29 cellular contexts compared by ENCODE assay signal in genomic region chr17:82616021-82616703, GRCh38.
"Had no signal": no experiment of that assay in that cellular context is flagged by ENCODE, and none has a peak within 500 bp of the region (broad histone marks: within the 10 kb centered on the region; RNA-seq: fewer than 3 reads in every experiment).

No MANE protein-coding gene starts in this region.

- H3K27me3 ChIP-seq: brain microvascular endothelial cell, SJSA1 had no signal

- H3K4me3 ChIP-seq: SJSA1 had no signal

- H3K4me1 ChIP-seq: SJSA1 had no signal

- H3K27ac ChIP-seq: brain microvascular endothelial cell, SJSA1, WERI-Rb-1 had no signal

- H3K9ac ChIP-seq: SK-N-SH had no signal

- H3K4me2 ChIP-seq: SK-N-SH had no signal

- H3K9me3 ChIP-seq: SJSA1, SK-N-SH had no signal

- DNase-seq: activated CD4-positive, alpha-beta memory T cell treated with anti-CD3 and anti-CD28 coated beads, Interleukin-2, amount 10 ng/mL, durations not matched to agents 7 days and 5 days; activated CD4-positive, alpha-beta T cell treated with anti-CD3 and anti-CD28 coated beads for 1 hour; activated CD4-positive, alpha-beta T cell treated with anti-CD3 and anti-CD28 coated beads for 48 hours; activated CD4-positive, CD25-positive, alpha-beta regulatory T cell; activated CD8-positive, alpha-beta memory T cell treated with anti-CD3 and anti-CD28 coated beads for 24 hours; activated CD8-positive, alpha-beta memory T cell treated with anti-CD3 and anti-CD28 coated beads, Interleukin-2, amount 10 ng/mL, durations not matched to agents 7 days and 5 days; activated CD8-positive, alpha-beta memory T cell treated with anti-CD3 and anti-CD28 coated beads, Interleukin-2, amount 50 U/mL, for 48 hours; activated effector memory CD4-positive, alpha-beta T cell treated with Interleukin-2 at 50 U/mL for 16 hours; activated naive CD4-positive, alpha-beta T cell treated with anti-CD3 and anti-CD28 coated beads, Interleukin-2, amount 10 ng/mL, durations not matched to agents 7 days and 5 days; activated naive CD8-positive, alpha-beta T cell treated with anti-CD3 and anti-CD28 coated beads, Interleukin-2, amount 50 U/mL, for 24 hours; activated T-cell treated with anti-CD3 and anti-CD28 coated beads, Interleukin-2, amount 50 U/mL, for 48 hours; anterior cingulate cortex; brain microvascular endothelial cell; Karpas-422; NCI-H1105; NCI-H1417 treated with DMSO at 0.1 percent for 48 hours; NCI-H187 treated with DMSO at 0.1 percent for 48 hours; NCI-H2081; NCI-H2171 treated with DMSO at 0.1 percent for 48 hours; NCI-H2227 treated with DMSO at 0.1 percent for 48 hours; NCI-H524 treated with DMSO at 0.1 percent for 48 hours; RPMI8226; SHP77 treated with DMSO at 0.1 percent for 48 hours; SK-N-SH; T-helper 1 cell; T-helper 2 cell; T1000 had no signal

- H3K9me2 ChIP-seq: SK-N-SH had no signal

- ATAC-seq: activated CD8-positive, alpha-beta memory T cell treated with anti-CD3 and anti-CD28 coated beads, Interleukin-2, amount 10 ng/mL, durations not matched to agents 7 days and 5 days had no signal
